10 cellular contexts compared by ENCODE assay signal in genomic region chr10:99623919-99624318, GRCh38.
"Had no signal": no experiment of that assay in that cellular context is flagged by ENCODE, and none has a peak within 500 bp of the region (broad histone marks: within the 10 kb centered on the region; RNA-seq: fewer than 3 reads in every experiment).

No MANE protein-coding gene starts in this region.

- H3K27me3 ChIP-seq: dorsolateral prefrontal cortex, gastrocnemius medialis, heart left ventricle had no signal

- ATAC-seq: activated T-cell treated with anti-CD3 and anti-CD28 coated beads, Interleukin-2, amount 50 U/mL, for 4 hours; gastrocnemius medialis; heart left ventricle; stimulated activated memory B cell treated with anti-CD40 and anti-IgM and Interleukin-4, amounts not matched to agents 10 μg/mL and 1 μg/mL and 100 μg/mL, for 72 hours had no signal

- H3K27ac ChIP-seq: dorsolateral prefrontal cortex, gastrocnemius medialis had no signal

- H3K36me3 ChIP-seq: gastrocnemius medialis, heart left ventricle had no signal

- H3K27me3 Mint-ChIP-seq: stimulated activated memory B cell treated with anti-CD40 and anti-IgM and Interleukin-4, amounts not matched to agents 10 μg/mL and 1 μg/mL and 100 μg/mL, for 72 hours had no signal

- H3K4me3 Mint-ChIP-seq: activated T-cell treated with anti-CD3 and anti-CD28 coated beads, Interleukin-2, amount 50 U/mL, for 4 hours; endodermal cell; stimulated activated memory B cell treated with anti-CD40 and anti-IgM and Interleukin-4, amounts not matched to agents 10 μg/mL and 1 μg/mL and 100 μg/mL, for 72 hours had no signal

- H3K9me3 Mint-ChIP-seq: activated T-cell treated with anti-CD3 and anti-CD28 coated beads, Interleukin-2, amount 50 U/mL, for 4 hours; endodermal cell; stimulated activated memory B cell treated with anti-CD40 and anti-IgM and Interleukin-4, amounts not matched to agents 10 μg/mL and 1 μg/mL and 100 μg/mL, for 72 hours had no signal

- H3K27ac Mint-ChIP-seq: endodermal cell; stimulated activated memory B cell treated with anti-CD40 and anti-IgM and Interleukin-4, amounts not matched to agents 10 μg/mL and 1 μg/mL and 100 μg/mL, for 72 hours had no signal

- DNase-seq: activated CD4-positive, alpha-beta T cell treated with anti-CD3 and anti-CD28 coated beads, Interleukin-2, amount 50 U/mL, for 48 hours; activated T-cell treated with anti-CD3 and anti-CD28 coated beads, Interleukin-2, amount 50 U/mL, for 4 hours; dorsolateral prefrontal cortex; endodermal cell; gastrocnemius medialis; heart left ventricle; retina; stimulated activated CD4-positive, alpha-beta T cell treated with anti-CD3 and anti-CD28 coated beads, Interleukin-12 subunit alpha, Interleukin-12 subunit beta, amount 100 ng/mL, for 4 hours; trophoblast cell had no signal

- H3K36me3 Mint-ChIP-seq: stimulated activated memory B cell treated with anti-CD40 and anti-IgM and Interleukin-4, amounts not matched to agents 10 μg/mL and 1 μg/mL and 100 μg/mL, for 72 hours had no signal

- H3K4me3 ChIP-seq: dorsolateral prefrontal cortex, gastrocnemius medialis, heart left ventricle had no signal

- H3K9me3 ChIP-seq: gastrocnemius medialis, heart left ventricle had no signal
